18 cellular contexts compared by ENCODE assay signal in genomic region chr19:28291874-28292273, GRCh38.
"Had no signal": no experiment of that assay in that cellular context is flagged by ENCODE, and none has a peak within 500 bp of the region (broad histone marks: within the 10 kb centered on the region; RNA-seq: fewer than 3 reads in every experiment).

No MANE protein-coding gene starts in this region.

- H3K27me3 ChIP-seq: testis, upper lobe of left lung had no signal

- ATAC-seq: activated CD8-positive, alpha-beta T cell treated with anti-CD3 and anti-CD28 coated beads for 36 hours; activated naive CD4-positive, alpha-beta T cell treated with anti-CD3 and anti-CD28 coated beads, Interleukin-2, amount 50 U/mL, for 72 hours had no signal

- H3K27ac ChIP-seq: esophagus muscularis mucosa, testis, upper lobe of left lung had no signal

- H3K4me3 Mint-ChIP-seq: activated CD8-positive, alpha-beta T cell treated with anti-CD3 and anti-CD28 coated beads for 36 hours; neural crest cell had no signal

- H3K9me3 ChIP-seq: esophagus muscularis mucosa, testis, upper lobe of left lung had no signal

- DNase-seq: activated CD4-positive, alpha-beta T cell treated with anti-CD3 and anti-CD28 coated beads for 48 hours; activated CD4-positive, CD25-positive, alpha-beta regulatory T cell; activated CD8-positive, alpha-beta T cell treated with anti-CD3 and anti-CD28 coated beads for 36 hours; activated gamma-delta T cell treated with Interleukin-2 at 50 U/mL for 16 hours; activated T-cell treated with anti-CD3 and anti-CD28 coated beads, Interleukin-2, amount 50 U/mL, for 1 hour; aorta; central memory CD4-positive, alpha-beta T cell; effector memory CD4-positive, alpha-beta T cell; hippocampal formation; stimulated activated CD4-positive, alpha-beta T cell treated with anti-CD3 and anti-CD28 coated beads, Interleukin-2, amount 100 ng/mL, for 48 hours; stimulated activated CD8-positive, alpha-beta memory T cell treated with anti-CD3 and anti-CD28 coated beads, Interleukin-4, amount 100 ng/mL, for 48 hours; stimulated activated naive CD4-positive, alpha-beta T cell; T1000; testis had no signal

- H3K4me1 ChIP-seq: upper lobe of left lung had no signal

- H3K36me3 ChIP-seq: esophagus muscularis mucosa, upper lobe of left lung had no signal

- H3K27ac Mint-ChIP-seq: activated CD8-positive, alpha-beta T cell treated with anti-CD3 and anti-CD28 coated beads for 36 hours; activated naive CD4-positive, alpha-beta T cell treated with anti-CD3 and anti-CD28 coated beads, Interleukin-2, amount 50 U/mL, for 72 hours had no signal

- H3K4me3 ChIP-seq: esophagus muscularis mucosa, testis, upper lobe of left lung had no signal

- H3K9me3 Mint-ChIP-seq: activated CD8-positive, alpha-beta T cell treated with anti-CD3 and anti-CD28 coated beads for 36 hours had no signal
